9 cellular contexts compared by ENCODE assay signal in genomic region chr17:40176409-40177110, GRCh38. TPM values are rescaled to one million over a fixed set of nuclear protein-coding genes. Genes with fewer than 3 reads are reported as not detected.
DNase-seq lines count a peak whose midpoint lies in the region; ATAC-seq, FAIRE-seq and TF ChIP-seq lines count a peak whose summit lies in the region.
"Had no signal": no experiment of that assay in that cellular context is flagged by ENCODE, and none has a peak within 500 bp of the region (broad histone marks: within the 10 kb centered on the region; RNA-seq: fewer than 3 reads in every experiment).

No MANE protein-coding gene starts in this region.

- POLR2A ChIA-PET in Caco-2 (lab: Charles Lee) (interaction anchor here (0.5 to 1.2 kb wide), 4 partner anchors 63 to 74 kb away, joined by 3 to 4 read pairs (median 4); no protein-coding TSS in a partner anchor), MCF 10A (lab: Yijun Ruan, JAX) (interaction anchor here (0.5 to 6.9 kb wide), 23 partner anchors 8 to 1512 kb away, joined by 3 to 65 read pairs (median 5); partner anchors contain the start of genes CASC3, MSL1, NR1D1 and PSMD3)

- H3K9me3 Mint-ChIP-seq in Caco-2 (ENCODE audit: unreplicated experiment) (no peaks in the 10 kb centered on the region), MCF 10A (ENCODE audit: unreplicated experiment) (no peaks in the 10 kb centered on the region)
- no peaks in the 10 kb centered on the region for H3K9me3 Mint-ChIP-seq in natural killer cell treated with Interleukin-12 subunit alpha and Interleukin-12 subunit beta and Interleukin-15 and Interleukin-18, amount 100 ng/mL, for 72 hours

- H3K27ac ChIP-seq in MM.1S (ENCODE audit: low read length), result no peak overlapping the region

- intact Hi-C loops in Caco-2 (cut with micrococcal nuclease; ENCODE audit: unreplicated experiment) (loop anchor here (2.0 kb wide), 1 partner anchor 64 kb away; no protein-coding TSS in a partner anchor), MCF 10A (cut with micrococcal nuclease) (no loop called here)

- H3K79me2 ChIP-seq in MM.1S (ENCODE audit: low read length), result no peaks in the 10 kb centered on the region

- H3K36me3 Mint-ChIP-seq in Caco-2 (ENCODE audit: insufficient read depth, unreplicated experiment) (peaks cover 57% of the 10 kb centered on the region), MCF 10A (ENCODE audit: insufficient read depth, unreplicated experiment) (peaks cover 39% of the 10 kb centered on the region)
- H3K36me3 Mint-ChIP-seq in natural killer cell treated with Interleukin-12 subunit alpha and Interleukin-12 subunit beta and Interleukin-15 and Interleukin-18, amount 100 ng/mL, for 72 hours, result peaks cover 4% of the 10 kb centered on the region

- BruUV-seq in Caco-2 (replicated peaks; lab: Mats Ljungman, UMichigan) (TSS peak; percentile 91), MCF 10A (replicated peaks; lab: Mats Ljungman, UMichigan) (no TSS peak)

- H4K20me1 ChIP-seq in MM.1S (ENCODE audit: insufficient read depth, low read length), result no peaks in the 10 kb centered on the region

- H3K4me3 Mint-ChIP-seq in Caco-2 (ENCODE audit: unreplicated experiment), result peak overlapping the region; percentile 73
- peak overlapping the region; percentile 53 for H3K4me3 Mint-ChIP-seq in MCF 10A (ENCODE audit: unreplicated experiment)
- peak overlapping the region; percentile 56 for H3K4me3 Mint-ChIP-seq in natural killer cell treated with Interleukin-12 subunit alpha and Interleukin-12 subunit beta and Interleukin-15 and Interleukin-18, amount 100 ng/mL, for 72 hours

- DNase-seq in Caco-2 (peak; percentile 83 to 94), MM.1S (no peak), MCF 10A (ENCODE audit: unreplicated experiment) (peak; percentile 83), NCI-H1694 treated with DMSO at 0.1 percent for 48 hours (lab: John Stamatoyannopoulos, UW) (no peak), germinal center (ENCODE audit: low spot score) (no peak), SKM-1 treated with dmso at 0.1 percent for 144 hours (lab: John Stamatoyannopoulos, UW; ENCODE audit: unreplicated experiment) (no peak), RCC 7860 (ENCODE audit: low spot score) (no peak)
- DNase-seq in natural killer cell treated with Interleukin-12 subunit alpha and Interleukin-12 subunit beta and Interleukin-15 and Interleukin-18, amount 100 ng/mL, for 72 hours (ENCODE audit: low spot score), result no peak

- CTCF ChIA-PET in Caco-2 (lab: Charles Lee), result interaction anchor here (1.2 to 1.3 kb wide), 2 partner anchors 43 to 63 kb away, joined by 3 to 7 read pairs; partner anchors contain the start of gene WIPF2
- CTCF ChIA-PET in MCF 10A (lab: Yijun Ruan, JAX), result interaction anchor here (1.0 to 2.6 kb wide), 7 partner anchors 8 to 150 kb away, joined by 3 to 11 read pairs (median 5); no protein-coding TSS in a partner anchor

- TF ChIP-seq CTCF in Caco-2 (IDR thresholded peaks at IDR 0.05; ENCODE audit: insufficient read depth in 1 of 2, low read depth in 1 of 2, low read length in 1 of 2, severe bottlenecking in 1 of 2, unreplicated experiment in 1 of 2) (no peak), MM.1S (IDR thresholded peaks at IDR 0.05; ENCODE audit: low read length) (no peak), MCF 10A (IDR thresholded peaks at IDR 0.05; ENCODE audit: unreplicated experiment) (no peak)

- H3K4me3 ChIP-seq in Caco-2 (ENCODE audit: low read depth, low read length), result peak overlapping the region; percentile 68
- no peak overlapping the region for H3K4me3 ChIP-seq in MM.1S (ENCODE audit: low read length)

- H3K27me3 Mint-ChIP-seq in Caco-2 (ENCODE audit: insufficient read depth, unreplicated experiment), result no peaks in the 10 kb centered on the region
- no peaks in the 10 kb centered on the region for H3K27me3 Mint-ChIP-seq in MCF 10A (ENCODE audit: insufficient read depth, unreplicated experiment)
- peaks cover 0 to 2% of the 10 kb centered on the region in 2 donors for H3K27me3 Mint-ChIP-seq in natural killer cell treated with Interleukin-12 subunit alpha and Interleukin-12 subunit beta and Interleukin-15 and Interleukin-18, amount 100 ng/mL, for 72 hours

- H3K4me1 Mint-ChIP-seq in Caco-2 (ENCODE audit: low read depth, unreplicated experiment), result peaks cover 21% of the 10 kb centered on the region
- peaks cover 29% of the 10 kb centered on the region for H3K4me1 Mint-ChIP-seq in MCF 10A (ENCODE audit: insufficient read depth, unreplicated experiment)
- peaks cover 7 to 11% of the 10 kb centered on the region in 2 donors for H3K4me1 Mint-ChIP-seq in natural killer cell treated with Interleukin-12 subunit alpha and Interleukin-12 subunit beta and Interleukin-15 and Interleukin-18, amount 100 ng/mL, for 72 hours (ENCODE audit: low read depth in 2 of 2)

- peak overlapping the region; percentile 28; the same call in 1 of the 2 replicates for H2AFZ ChIP-seq in MM.1S (ENCODE audit: low read length)

- peaks cover 5% of the 10 kb centered on the region for H3K36me3 ChIP-seq in Caco-2 (ENCODE audit: control insufficient read depth, insufficient read depth, low read length)
- no peaks in the 10 kb centered on the region for H3K36me3 ChIP-seq in MM.1S (replicated peaks; ENCODE audit: insufficient read depth, low read length)

- H3K9me2 ChIP-seq in MM.1S (replicated peaks; ENCODE audit: insufficient read depth, low read length), result no peaks in the 10 kb centered on the region

- H3K27me3 ChIP-seq in Caco-2 (replicated peaks; ENCODE audit: control insufficient read depth, insufficient read depth, low read length) (no peaks in the 10 kb centered on the region), MM.1S (replicated peaks; ENCODE audit: insufficient read depth, low read length) (no peaks in the 10 kb centered on the region)

- H3K4me1 ChIP-seq in Caco-2 (peaks cover 15% of the 10 kb centered on the region), MM.1S (ENCODE audit: low read length) (0 out of 2 replicates have a peak, but pooled peaks cover 5% of the 10 kb centered on the region)

- H3F3A ChIP-seq in MM.1S (ENCODE audit: insufficient read depth, low read length), result no peaks in the 10 kb centered on the region; the same call in 1 of the 2 replicates

- peak overlapping the region; percentile 26; the same call in 1 of the 2 replicates for H3K4me2 ChIP-seq in MM.1S (ENCODE audit: low read depth, low read length)

- H3K27ac Mint-ChIP-seq in Caco-2 (ENCODE audit: unreplicated experiment), result peak overlapping the region; percentile 76
- peak overlapping the region; percentile 92 for H3K27ac Mint-ChIP-seq in MCF 10A (ENCODE audit: low read depth, unreplicated experiment)
- no peak overlapping the region for H3K27ac Mint-ChIP-seq in natural killer cell treated with Interleukin-12 subunit alpha and Interleukin-12 subunit beta and Interleukin-15 and Interleukin-18, amount 100 ng/mL, for 72 hours

- no peak overlapping the region for H3K9ac ChIP-seq in MM.1S (ENCODE audit: low read length)

- peak in 1 of 2 donors; percentile 1 for ATAC-seq in natural killer cell treated with Interleukin-12 subunit alpha and Interleukin-12 subunit beta and Interleukin-15 and Interleukin-18, amount 100 ng/mL, for 72 hours

- H3K9me3 ChIP-seq in Caco-2 (no peaks in the 10 kb centered on the region), MM.1S (replicated peaks; ENCODE audit: insufficient read depth, low read length) (no peaks in the 10 kb centered on the region)
- H3K9me3 ChIP-seq: heart right ventricle had no signal

- no peak for FAIRE-seq in RCC 7860 (lab: Jason Lieb, UNC)

RNA-seq across cellular contexts. Expression of gene RAPGEFL1, which starts 0.7 kb away (rescaled TPM):
- total RNA-seq in Caco-2 (2022) (13.2 and 15.0 TPM in 2 replicates), MCF 10A (2022) (4.9 and 5.6 TPM in 2 replicates)
- 10 to 100 TPM in 1 of 2 donors, 1 to 10 TPM in 1; 5.9 to 17.2 TPM for total RNA-seq in natural killer cell treated with Interleukin-12 subunit alpha and Interleukin-12 subunit beta and Interleukin-15 and Interleukin-18, amount 100 ng/mL, for 72 hours

RNA-seq across cellular contexts. Expression of gene CASC3, which starts 36.2 kb away (rescaled TPM):
- total RNA-seq in Caco-2 (2022) (102 and 110 TPM in 2 replicates), MCF 10A (2022) (73.5 and 78.3 TPM in 2 replicates)
- 100 to 1,000 TPM in 1 of 2 donors, 10 to 100 TPM in 1; 83.1 to 101 TPM for total RNA-seq in natural killer cell treated with Interleukin-12 subunit alpha and Interleukin-12 subunit beta and Interleukin-15 and Interleukin-18, amount 100 ng/mL, for 72 hours

RNA-seq across cellular contexts. Expression of gene WIPF2, which starts 42.5 kb away (rescaled TPM):
- total RNA-seq in Caco-2 (2022) (33.4 and 38.3 TPM in 2 replicates), MCF 10A (2022) (31.9 and 32.8 TPM in 2 replicates)
- 10 to 100 TPM; 32.4 to 34.6 TPM for total RNA-seq in natural killer cell treated with Interleukin-12 subunit alpha and Interleukin-12 subunit beta and Interleukin-15 and Interleukin-18, amount 100 ng/mL, for 72 hours

RNA-seq across cellular contexts. Expression of gene MSL1, which starts 54.8 kb away (rescaled TPM):
- total RNA-seq in Caco-2 (2022) (82.6 and 86.9 TPM in 2 replicates), MCF 10A (2022) (59.8 and 62.2 TPM in 2 replicates)
- total RNA-seq in natural killer cell treated with Interleukin-12 subunit alpha and Interleukin-12 subunit beta and Interleukin-15 and Interleukin-18, amount 100 ng/mL, for 72 hours, result 100 to 1,000 TPM in 1 of 2 donors, 10 to 100 TPM in 1; 79.8 to 102 TPM

Comparison
In these comparisons a context has a peak if more than half of its experiments do, and no peak if none do; other contexts are left out.
1. DNase-seq: peak in Caco-2 (2 of 2) and MCF 10A (single experiment); none in MM.1S (single experiment), natural killer cell treated with Interleukin-12 subunit alpha and Interleukin-12 subunit beta and Interleukin-15 and Interleukin-18, amount 100 ng/mL, for 72 hours (single experiment), NCI-H1694 treated with DMSO at 0.1 percent for 48 hours (single experiment), germinal center (single experiment), SKM-1 treated with dmso at 0.1 percent for 144 hours (single experiment) and RCC 7860 (single experiment).
2. H3K27ac Mint-ChIP-seq: peak in Caco-2 (single experiment) and MCF 10A (single experiment); none in natural killer cell treated with Interleukin-12 subunit alpha and Interleukin-12 subunit beta and Interleukin-15 and Interleukin-18, amount 100 ng/mL, for 72 hours (0 of 2).
3. Peak in every context shown above with its lines, with median percentiles within 50 percentile points of each other: H3K4me3 Mint-ChIP-seq.